In the genomic region with DNA sequence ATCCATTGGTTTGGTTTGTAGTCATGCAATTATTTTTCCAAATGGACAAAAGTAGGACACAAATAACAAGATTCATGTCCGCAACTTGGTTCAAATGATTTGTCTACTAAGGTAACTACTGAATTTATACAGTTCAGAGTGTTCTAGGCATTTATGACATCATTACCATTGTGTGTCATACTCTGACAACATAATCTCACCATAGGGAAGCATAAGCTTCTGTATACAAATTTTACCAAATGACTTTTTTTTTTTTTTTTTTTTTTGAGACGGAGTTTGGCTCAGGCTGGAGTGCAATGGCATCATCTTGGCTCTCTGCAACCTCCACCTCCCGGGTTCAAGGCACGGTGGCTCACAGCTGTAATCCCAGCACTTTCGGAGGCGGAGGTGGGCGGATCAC, we compare ENCODE assay signal across 38 cellular contexts. TPM values are rescaled to one million over a fixed set of nuclear protein-coding genes. Genes with fewer than 3 reads are reported as not detected.
"Had no signal": no experiment of that assay in that cellular context is flagged by ENCODE, and none has a peak within 500 bp of the region (broad histone marks: within the 10 kb centered on the region; RNA-seq: fewer than 3 reads in every experiment).

A gene with protein sequence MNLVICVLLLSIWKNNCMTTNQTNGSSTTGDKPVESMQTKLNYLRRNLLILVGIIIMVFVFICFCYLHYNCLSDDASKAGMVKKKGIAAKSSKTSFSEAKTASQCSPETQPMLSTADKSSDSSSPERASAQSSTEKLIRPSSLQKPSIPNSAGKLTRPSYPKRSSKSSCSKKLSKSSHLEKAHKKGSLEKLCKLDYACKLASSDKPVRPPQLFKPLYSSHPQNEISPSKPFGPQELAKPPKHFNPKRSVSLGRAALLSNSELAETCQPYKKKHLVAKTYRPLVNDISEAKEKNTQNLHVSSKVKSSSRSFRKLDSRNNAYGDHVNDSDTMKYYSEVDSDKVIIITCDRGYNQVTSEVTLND (minus strand): TSS at position 101 of the 400 bp plus-strand sequence. CDS start 25 bp downstream, at position 76.

- DNase-seq: Kasumi-1, MG63, MM.1S, MV-4-11, NCI-H1048, NCI-H1092, NCI-H1092 treated with DMSO at 0.1 percent for 48 hours, NCI-H1105, NCI-H1105 treated with DMSO at 0.1 percent for 48 hours, NCI-H1417, NCI-H1417 treated with DMSO at 0.1 percent for 48 hours, NCI-H1436, NCI-H1436 treated with DMSO at 0.1 percent for 48 hours, NCI-H146, NCI-H1694, NCI-H1694 treated with DMSO at 0.1 percent for 48 hours, NCI-H187, NCI-H187 treated with DMSO at 0.1 percent for 48 hours, NCI-H1930, NCI-H2029, NCI-H2029 treated with DMSO at 0.1 percent for 48 hours, NCI-H2081, NCI-H2081 treated with DMSO at 0.1 percent for 48 hours, NCI-H2107, NCI-H2171, NCI-H2171 treated with DMSO at 0.1 percent for 48 hours, NCI-H2227 treated with DMSO at 0.1 percent for 48 hours, NCI-H226, NCI-H345, NCI-H446, NCI-H446 treated with DMSO at 0.1 percent for 48 hours, NCI-H510A, NCI-H510A treated with DMSO at 0.1 percent for 48 hours, NCI-H524 had no signal

- H3K4me3 ChIP-seq: MG63 had no signal

- H3K36me3 ChIP-seq: MG63 had no signal

- H3K9me3 ChIP-seq: MG63 had no signal

- H3K27me3 ChIP-seq: MG63 had no signal

RNA-seq across cellular contexts. Expression of the gene that starts here (rescaled TPM):
- total RNA-seq: LHCN-M2, M059J, MCF 10A, NCI-H460 had no signal
